ENCODE assay signal across 8 cellular contexts in genomic region chr6:160767647-160768019, GRCh38.
DNase-seq lines count a peak whose midpoint lies in the region; ATAC-seq and TF ChIP-seq lines count a peak whose summit lies in the region.

No MANE protein-coding gene starts in this region.

- no peak overlapping the region for H3K4me3 Mint-ChIP-seq in activated CD4-positive, alpha-beta memory T cell treated with anti-CD3 and anti-CD28 coated beads, Interleukin-2, amount 10 ng/mL, durations not matched to agents 7 days and 5 days

- POLR2A ChIA-PET in activated CD4-positive, alpha-beta memory T cell treated with anti-CD3 and anti-CD28 coated beads, Interleukin-2, amount 10 ng/mL, durations not matched to agents 7 days and 5 days (lab: Charles Lee) = no interaction called here

- no peaks in the 10 kb centered on the region for H3K9me3 Mint-ChIP-seq in activated CD4-positive, alpha-beta memory T cell treated with anti-CD3 and anti-CD28 coated beads, Interleukin-2, amount 10 ng/mL, durations not matched to agents 7 days and 5 days

- H3K27ac Mint-ChIP-seq in activated CD4-positive, alpha-beta memory T cell treated with anti-CD3 and anti-CD28 coated beads, Interleukin-2, amount 10 ng/mL, durations not matched to agents 7 days and 5 days = no peak overlapping the region

- CTCF ChIA-PET in mammary epithelial cell (lab: Charles Lee; ENCODE audit: low non-redundant PET) = interaction anchor here (0.7 to 1.0 kb wide), 3 partner anchors 17 to 24 kb away, joined by 5 read pairs; no protein-coding TSS in a partner anchor
- CTCF ChIA-PET in activated CD4-positive, alpha-beta memory T cell treated with anti-CD3 and anti-CD28 coated beads, Interleukin-2, amount 10 ng/mL, durations not matched to agents 7 days and 5 days (lab: Charles Lee) = interaction anchor here (1.0 to 1.2 kb wide), 4 partner anchors 13 to 33 kb away, joined by 3 to 10 read pairs (median 3); no protein-coding TSS in a partner anchor

- no TSS peak for BruUV-seq in mammary epithelial cell (replicated peaks; lab: Mats Ljungman, UMichigan)

- 29% methylated on average over 5 of the region's 5 CpGs for WGBS in mammary epithelial cell (ENCODE audit: low coverage, missing lambda C conversion rate)
- 4 to 8% (median 5%) methylated on average over 5 of the region's 5 CpGs for WGBS in ovary, 3 donors

- dilution Hi-C loops in mammary epithelial cell (cut with HindIII; ENCODE audit: low sequenced_read_pairs) = loop anchor here (25.0 kb wide), 1 partner anchor 620 kb away; no protein-coding TSS in a partner anchor

- peak overlapping the region; percentile 98 for H3K4me2 ChIP-seq in mammary epithelial cell (ENCODE audit: insufficient read depth, low read depth, low read length)

- peaks cover 24% of the 10 kb centered on the region for H3K27me3 Mint-ChIP-seq in activated CD4-positive, alpha-beta memory T cell treated with anti-CD3 and anti-CD28 coated beads, Interleukin-2, amount 10 ng/mL, durations not matched to agents 7 days and 5 days

- no peaks in the 10 kb centered on the region for H4K20me1 ChIP-seq in mammary epithelial cell (ENCODE audit: insufficient read depth, low read length)

- TF ChIP-seq CTCF in mammary epithelial cell (conservative IDR thresholded peaks at IDR 0.05 in 1 of 2, IDR thresholded peaks at IDR 0.05 in 1 of 2; ENCODE audit: extremely low read depth in 1 of 2, insufficient read depth in 1 of 2, low read depth in 1 of 2, low read length in 2 of 2) (no peak), ovary (IDR thresholded peaks at IDR 0.05) (peak in 1 of 3 donors; percentile 7)

- TF ChIP-seq EP300 in ovary (IDR thresholded peaks at IDR 0.05) = no peak

- ATAC-seq in GM19035 (IDR thresholded peaks at IDR 0.05; ENCODE audit: unreplicated experiment) (peak; percentile 11), HG02885 (IDR thresholded peaks at IDR 0.05; ENCODE audit: poor library complexity, unreplicated experiment) (peak; percentile 11), HG03039 (IDR thresholded peaks at IDR 0.05; ENCODE audit: unreplicated experiment) (no peak)

- peak overlapping the region; percentile 96 for H2AFZ ChIP-seq in mammary epithelial cell (ENCODE audit: low read depth, low read length)

- in situ Hi-C loops in mammary epithelial cell (cut with MboI; ENCODE audit: low sequenced_read_pairs in 2 of 2) = no loop called here

- no peaks in the 10 kb centered on the region for H3K36me3 Mint-ChIP-seq in activated CD4-positive, alpha-beta memory T cell treated with anti-CD3 and anti-CD28 coated beads, Interleukin-2, amount 10 ng/mL, durations not matched to agents 7 days and 5 days (ENCODE audit: low read depth)

- H3K4me1 ChIP-seq in mammary epithelial cell (ENCODE audit: insufficient read depth, low read length) = peaks cover 4% of the 10 kb centered on the region
- peaks cover 4% of the 10 kb centered on the region for H3K4me1 ChIP-seq in ovary (ENCODE audit: insufficient read depth)

- H3K79me2 ChIP-seq in mammary epithelial cell (ENCODE audit: insufficient read depth, low read length) = no peaks in the 10 kb centered on the region

- H3K4me3 ChIP-seq in mammary epithelial cell (replicated peaks in 1 of 3; ENCODE audit: insufficient read depth in 1 of 3, low read depth in 2 of 3, low read length in 3 of 3) (peak overlapping the region in 1 of 3 experiments; percentile 68), ovary (peak overlapping the region; percentile 59)

- no peaks in the 10 kb centered on the region for H3K9me3 ChIP-seq in mammary epithelial cell (replicated peaks; ENCODE audit: insufficient read depth, low read length)
- no peaks in the 10 kb centered on the region for H3K9me3 ChIP-seq in ovary

- DNase-seq in mammary epithelial cell (no peak), ovary (no peak), DMS79 treated with DMSO at 0.1 percent for 48 hours (lab: John Stamatoyannopoulos, UW) (no peak), C1 segment of cervical spinal cord (lab: John Stamatoyannopoulos, UW) (no peak)
- DNase-seq in activated CD4-positive, alpha-beta memory T cell treated with anti-CD3 and anti-CD28 coated beads, Interleukin-2, amount 10 ng/mL, durations not matched to agents 7 days and 5 days = no peak

- H3K4me1 Mint-ChIP-seq in activated CD4-positive, alpha-beta memory T cell treated with anti-CD3 and anti-CD28 coated beads, Interleukin-2, amount 10 ng/mL, durations not matched to agents 7 days and 5 days = peaks cover 5% of the 10 kb centered on the region

- H3K27me3 ChIP-seq in mammary epithelial cell (ENCODE audit: insufficient read depth, low read length) (no peaks in the 10 kb centered on the region), ovary (no peaks in the 10 kb centered on the region)

- intact Hi-C loops in mammary epithelial cell (cut with micrococcal nuclease) (loop anchor here (1.0 kb wide), 1 partner anchor 34 kb away; no protein-coding TSS in a partner anchor), ovary (cut with DNase I) (no loop called here)

- no peak overlapping the region for H3K9ac ChIP-seq in mammary epithelial cell (ENCODE audit: insufficient read depth, low read length)

- H3K27ac ChIP-seq in mammary epithelial cell (ENCODE audit: insufficient read depth, low read depth, low read length) (no peak overlapping the region), ovary (no peak overlapping the region)

- H3K36me3 ChIP-seq in mammary epithelial cell (ENCODE audit: insufficient read depth, low read length) (no peaks in the 10 kb centered on the region), ovary (no peaks in the 10 kb centered on the region)

- TF ChIP-seq POLR2A in ovary (IDR thresholded peaks at IDR 0.05) = no peak
